Comparison of ENCODE assay signal across 20 cellular contexts in the genomic region with DNA sequence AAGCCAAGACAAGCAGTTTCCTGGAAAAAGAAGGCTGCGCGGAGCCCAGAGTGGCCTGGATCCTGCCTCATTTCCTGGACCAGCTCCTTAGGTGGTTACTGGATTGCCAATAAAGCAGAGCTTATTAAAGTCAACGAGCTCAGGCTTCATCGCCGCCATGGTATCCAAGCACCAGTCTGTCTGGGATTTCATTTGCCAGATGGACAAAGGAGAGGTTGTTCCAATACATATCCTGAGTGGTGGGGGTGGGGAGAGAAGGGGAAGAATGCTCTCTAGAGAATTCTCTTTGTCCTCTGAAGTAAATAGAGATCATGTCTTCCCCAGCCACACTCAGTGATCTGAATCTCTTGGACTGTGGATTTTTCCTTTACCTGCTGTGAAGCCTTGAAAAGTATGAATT. TPM values are rescaled to one million over a fixed set of nuclear protein-coding genes. Genes with fewer than 3 reads are reported as not detected.
DNase-seq lines count a peak whose midpoint lies in the region; ATAC-seq and TF ChIP-seq lines count a peak whose summit lies in the region.
"Had no signal": no experiment of that assay in that cellular context is flagged by ENCODE, and none has a peak within 500 bp of the region (broad histone marks: within the 10 kb centered on the region; RNA-seq: fewer than 3 reads in every experiment).

No MANE protein-coding gene starts in this region.

- H4K20me1 ChIP-seq in PC-3 (ENCODE audit: low read length) = no peaks in the 10 kb centered on the region

- no peaks in the 10 kb centered on the region for H3K9me3 ChIP-seq in PC-3 (ENCODE audit: low read length)
- no peaks in the 10 kb centered on the region for H3K9me3 ChIP-seq in ascending aorta
- H3K9me3 ChIP-seq: BLaER1 treated with 17β-estradiol and CSF1 and Interleukin-3, amounts not matched to agents 10 nM and 100 nM had no signal

- intact Hi-C loops in PC-3 (cut with micrococcal nuclease) (no loop called here), ascending aorta (cut with DNase I) (no loop called here)

- no peak overlapping the region for H3K9ac ChIP-seq in PC-3 (ENCODE audit: low read length)
- H3K9ac ChIP-seq: BLaER1 treated with 17β-estradiol and CSF1 and Interleukin-3, amounts not matched to agents 10 nM and 100 nM had no signal

- H3K27me3 ChIP-seq in PC-3 (ENCODE audit: low read length) = no peaks in the 10 kb centered on the region
- H3K27me3 ChIP-seq in ascending aorta = no peaks in the 10 kb centered on the region

- no peaks in the 10 kb centered on the region for H3K79me2 ChIP-seq in PC-3 (ENCODE audit: low read length)

- TF ChIP-seq CTCF in PC-3 (conservative IDR thresholded peaks at IDR 0.05; ENCODE audit: low read depth, low read length) = no peak
- TF ChIP-seq CTCF in ascending aorta (IDR thresholded peaks at IDR 0.05) = no peak

- BruUV-seq in PC-3 (replicated peaks; lab: Mats Ljungman, UMichigan) = no TSS peak

- H3F3A ChIP-seq in PC-3 (ENCODE audit: low read length, unreplicated experiment) = no peaks in the 10 kb centered on the region

- H3K4me1 ChIP-seq in PC-3 (ENCODE audit: insufficient read depth, low read length) (no peaks in the 10 kb centered on the region), ascending aorta (no peaks in the 10 kb centered on the region)
- H3K4me1 ChIP-seq: BLaER1 treated with 17β-estradiol and CSF1 and Interleukin-3, amounts not matched to agents 10 nM and 100 nM had no signal

- no peaks in the 10 kb centered on the region for H3K9me2 ChIP-seq in PC-3 (replicated peaks; ENCODE audit: low read length)

- H3K4me3 ChIP-seq in PC-3 (ENCODE audit: low read length) = no peak overlapping the region
- no peak overlapping the region for H3K4me3 ChIP-seq in ascending aorta
- H3K4me3 ChIP-seq: BLaER1 treated with 17β-estradiol and CSF1 and Interleukin-3, amounts not matched to agents 10 nM and 100 nM had no signal

- H3K27ac ChIP-seq in PC-3 (ENCODE audit: low read length) (no peak overlapping the region), ascending aorta (no peak overlapping the region)
- H3K27ac ChIP-seq: BLaER1 treated with 17β-estradiol and CSF1 and Interleukin-3, amounts not matched to agents 10 nM and 100 nM had no signal

- H3K36me3 ChIP-seq in PC-3 (ENCODE audit: low read depth, low read length) = no peaks in the 10 kb centered on the region
- no peaks in the 10 kb centered on the region for H3K36me3 ChIP-seq in ascending aorta
- H3K36me3 ChIP-seq: BLaER1 treated with 17β-estradiol and CSF1 and Interleukin-3, amounts not matched to agents 10 nM and 100 nM had no signal

- DNase-seq in NCI-H1417 (lab: John Stamatoyannopoulos, UW) (peak; percentile 11 to 79 (median 63)), NCI-H1417 treated with DMSO at 0.1 percent for 48 hours (lab: John Stamatoyannopoulos, UW) (no peak), COLO829 (ENCODE audit: low spot score) (peak; percentile 95), NCI-H1105 treated with DMSO at 0.1 percent for 48 hours (lab: John Stamatoyannopoulos, UW) (peak; percentile 27), SK-MEL-5 (ENCODE audit: low read depth, low spot score) (peak; percentile 55), PC-3 (no peak), ascending aorta (ENCODE audit: low spot score in 2 of 2) (no peak)
- DNase-seq in activated effector memory CD4-positive, alpha-beta T cell treated with Interleukin-2 at 50 U/mL for 16 hours = no peak
- DNase-seq: 8988T; CD4-positive, alpha-beta memory T cell; NCI-H2081; NCI-H2227 treated with DMSO at 0.1 percent for 48 hours; NCI-H510A; NK-92 treated with Interleukin-12 subunit alpha and Interleukin-12 subunit beta, amount 100 ng/mL, for 24 hours; SIG-M5 had no signal

- POLR2A ChIA-PET in PC-3 (lab: Charles Lee; ENCODE audit: unreplicated experiment) = no interaction called here

- in situ Hi-C loops in SK-MEL-5 (cut with HindIII; ENCODE audit: low pct_unique_long_range_greater_than_20kb, low sequenced_read_pairs) = no loop called here

- CTCF ChIA-PET in PC-3 (lab: Charles Lee) = interaction anchor here (0.7 to 0.9 kb wide), 2 partner anchors 33 to 180 kb away, joined by 3 read pairs; no protein-coding TSS in a partner anchor

- no peak overlapping the region for H3K4me2 ChIP-seq in PC-3 (ENCODE audit: low read length)
- H3K4me2 ChIP-seq: BLaER1 treated with 17β-estradiol and CSF1 and Interleukin-3, amounts not matched to agents 10 nM and 100 nM had no signal

- no peak overlapping the region for H2AFZ ChIP-seq in PC-3 (ENCODE audit: low read length)

- ATAC-seq in PC-3 = no peak
- ATAC-seq: Panc1, SK-N-SH treated with all-trans-retinoic acid at 6 μM for 48 hours had no signal

RNA-seq across cellular contexts. Expression of a gene that starts 17.8 kb away (rescaled TPM):
- total RNA-seq in SK-MEL-5 (2014; rRNA removed; shearing (Covaris generic)) = not detected in 2 replicates
- not detected in 2 replicates for polyA plus RNA-seq in SK-MEL-5 (2015; cell fraction: cytosol; rRNA removed)
- polyA plus RNA-seq in SK-MEL-5 (2015; cell fraction: nucleus; rRNA removed) = not detected in 2 replicates
- 33.5 and 44.4 TPM in 2 replicates for total RNA-seq in PC-3 (2014; rRNA removed)
- not detected for total RNA-seq in ascending aorta
- total RNA-seq: CD4-positive, alpha-beta memory T cell; H4 had no signal
- polyA plus RNA-seq: CD4-positive, alpha-beta memory T cell; IgD-negative memory B cell had no signal

RNA-seq across cellular contexts. Expression of a gene that starts 18.5 kb away (rescaled TPM):
- total RNA-seq in SK-MEL-5 (2014; rRNA removed; shearing (Covaris generic)) = 0.56 and 0.71 TPM in 2 replicates
- polyA plus RNA-seq in SK-MEL-5 (2015; cell fraction: cytosol; rRNA removed) = 0.23 TPM in 1 of 2 replicates, not detected in the other
- polyA plus RNA-seq in SK-MEL-5 (2015; cell fraction: nucleus; rRNA removed) = not detected in 2 replicates
- total RNA-seq in PC-3 (2014; rRNA removed) (44.1 and 51.4 TPM in 2 replicates), ascending aorta (not detected)
- total RNA-seq: CD4-positive, alpha-beta memory T cell; H4 had no signal
- polyA plus RNA-seq: CD4-positive, alpha-beta memory T cell; IgD-negative memory B cell had no signal

RNA-seq across cellular contexts. Expression of a gene that starts 24.0 kb away (rescaled TPM):
- total RNA-seq in SK-MEL-5 (2014; rRNA removed; shearing (Covaris generic)) = 3.7 and 4.8 TPM in 2 replicates
- 4.7 and 4.9 TPM in 2 replicates for polyA plus RNA-seq in SK-MEL-5 (2015; cell fraction: cytosol; rRNA removed)
- 0.35 and 0.73 TPM in 2 replicates for polyA plus RNA-seq in SK-MEL-5 (2015; cell fraction: nucleus; rRNA removed)
- 80.8 and 96.5 TPM in 2 replicates for total RNA-seq in PC-3 (2014; rRNA removed)
- total RNA-seq in ascending aorta = not detected
- total RNA-seq: CD4-positive, alpha-beta memory T cell had no signal
- polyA plus RNA-seq: CD4-positive, alpha-beta memory T cell; IgD-negative memory B cell had no signal

Comparison
In these comparisons a context has a peak if more than half of its experiments do, and no peak if none do; other contexts are left out.
1. DNase-seq: peak in NCI-H1417 (3 of 3), COLO829 (single experiment), NCI-H1105 treated with DMSO at 0.1 percent for 48 hours (single experiment) and SK-MEL-5 (single experiment); none in NCI-H1417 treated with DMSO at 0.1 percent for 48 hours (single experiment), PC-3 (single experiment), activated effector memory CD4-positive, alpha-beta T cell treated with Interleukin-2 at 50 U/mL for 16 hours (single experiment) and ascending aorta (0 of 2).
2. RNA of a gene that starts 17.8 kb away (total RNA-seq): 33.5 to 44.4 TPM in PC-3; not detected in SK-MEL-5 and not detected in ascending aorta (single experiment); every median in the first group is over 10 times any median in the second.
3. RNA of a gene that starts 18.5 kb away (total RNA-seq): 44.1 to 51.4 TPM in PC-3; 0.56 to 0.71 TPM in SK-MEL-5 and not detected in ascending aorta (single experiment); every median in the first group is over 10 times any median in the second.
4. RNA of a gene that starts 24.0 kb away (total RNA-seq): 80.8 to 96.5 TPM in PC-3; 3.7 to 4.8 TPM in SK-MEL-5 and not detected in ascending aorta (single experiment); every median in the first group is over 10 times any median in the second.